10 cellular contexts compared by ENCODE assay signal in the genomic region with DNA sequence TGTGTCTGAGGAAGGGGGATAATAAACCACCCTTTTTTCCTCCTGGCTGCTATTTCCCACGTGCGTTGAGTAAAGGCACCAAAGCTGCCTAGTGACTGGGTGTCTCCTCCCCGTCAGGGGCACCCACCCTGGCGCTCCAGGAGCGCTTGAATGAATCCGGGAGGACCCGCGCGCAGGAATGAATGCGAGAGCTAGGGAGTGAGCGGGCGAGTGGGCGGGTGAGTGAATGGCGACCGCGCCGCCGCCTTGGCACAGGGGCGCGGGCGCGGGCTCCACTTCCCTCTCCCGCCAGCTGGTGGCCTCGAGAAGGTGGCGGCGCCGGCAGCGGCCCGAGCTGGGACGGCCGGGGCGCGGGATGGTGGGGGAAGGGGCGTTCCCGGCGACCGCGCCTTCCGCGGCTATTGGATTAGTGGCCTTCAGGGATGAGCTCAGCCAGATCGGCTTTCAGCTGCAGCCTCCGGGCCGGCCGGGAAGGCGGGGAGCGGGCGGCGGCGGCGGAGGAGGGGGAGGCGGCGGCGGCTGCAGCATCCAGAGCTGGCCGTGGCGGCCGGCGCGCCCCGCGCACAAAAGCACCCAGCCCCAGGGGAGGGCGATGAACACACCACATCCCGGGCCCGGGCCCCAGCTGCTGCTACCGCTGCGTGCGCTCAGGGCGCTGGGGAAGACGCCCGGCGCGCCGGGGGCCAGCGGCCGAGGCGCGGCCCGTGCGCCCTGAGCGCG. TPM values are rescaled to one million over a fixed set of nuclear protein-coding genes. Genes with fewer than 3 reads are reported as not detected.
DNase-seq lines count a peak whose midpoint lies in the region; ATAC-seq and TF ChIP-seq lines count a peak whose summit lies in the region.
"Had no signal": no experiment of that assay in that cellular context is flagged by ENCODE, and none has a peak within 500 bp of the region (broad histone marks: within the 10 kb centered on the region; RNA-seq: fewer than 3 reads in every experiment).

A gene (plus strand): TSS at position 435 of the 720 bp plus-strand sequence. CDS start 14,758 bp downstream, outside the sequence.

- CTCF ChIA-PET in IMR-90 (lab: Yijun Ruan, JAX): no interaction called here

- peak within 1 kb of the TSS; percentile 70 for H3K27ac Mint-ChIP-seq in mesothelial cell of epicardium

- H3K27me3 Mint-ChIP-seq in mesothelial cell of epicardium (ENCODE audit: low read depth): peaks cover 30% of the 10 kb centered on the region

- 0 out of 2 replicates have a peak, but pooled peaks have one; percentile 9 for TF ChIP-seq CTCF in IMR-90 (conservative IDR thresholded peaks at IDR 0.05; ENCODE audit: low read depth, low read length)
- peak; percentile 19 for TF ChIP-seq CTCF in mesothelial cell of epicardium (IDR thresholded peaks at IDR 0.05; ENCODE audit: unreplicated experiment)
- peak in 2 of 4 experiments; percentile 13 to 17 for TF ChIP-seq CTCF in uterus (IDR thresholded peaks at IDR 0.05)

- TF ChIP-seq POLR2A in IMR-90 (IDR thresholded peaks at IDR 0.05; ENCODE audit: low read depth, low read length): no peak
- no peak for TF ChIP-seq POLR2A in uterus (IDR thresholded peaks at IDR 0.05)

- H3K9me3 ChIP-seq in IMR-90 (ENCODE audit: control insufficient read depth, insufficient read depth, low read length): no peaks in the 10 kb centered on the region
- H3K9me3 ChIP-seq in SJSA1 (replicated peaks): no peaks in the 10 kb centered on the region
- H3K9me3 ChIP-seq in ectodermal cell (ENCODE audit: control insufficient read depth, low read length): no peaks in the 10 kb centered on the region
- H3K9me3 ChIP-seq in uterus: no peaks in the 10 kb centered on the region

- dilution Hi-C loops in IMR-90 (cut with HindIII; ENCODE audit: low sequenced_read_pairs, unreplicated experiment): no loop called here

- BruUV-seq in IMR-90 (replicated peaks; lab: Mats Ljungman, UMichigan): no TSS peak

- H3K79me1 ChIP-seq in IMR-90 (ENCODE audit: low read depth in 1 of 2, low read length in 2 of 2): no peaks in the 10 kb centered on the region

- no peak within 1 kb of the TSS for H2BK20ac ChIP-seq in IMR-90 (ENCODE audit: low read depth, low read length)

- peak within 1 kb of the TSS; percentile 84 for H3K4me3 Mint-ChIP-seq in mesothelial cell of epicardium

- no peaks in the 10 kb centered on the region for H3K9me1 ChIP-seq in IMR-90 (ENCODE audit: insufficient read depth, low read length)

- H3K4me2 ChIP-seq in IMR-90 (ENCODE audit: low read depth, low read length): peak within 1 kb of the TSS; percentile 33; the same call in 1 of the 2 replicates

- intact Hi-C loops in IMR-90 (cut with micrococcal nuclease) (no loop called here), uterus (cut with DNase I; ENCODE audit: low total_unique reads) (no loop called here)

- no peaks in the 10 kb centered on the region for H3K36me3 ChIP-seq in IMR-90 (ENCODE audit: control insufficient read depth, insufficient read depth, low read length)
- no peaks in the 10 kb centered on the region for H3K36me3 ChIP-seq in SJSA1
- H3K36me3 ChIP-seq in ectodermal cell (ENCODE audit: control insufficient read depth, insufficient read depth, low read length): no peaks in the 10 kb centered on the region
- no peaks in the 10 kb centered on the region for H3K36me3 ChIP-seq in uterus

- DNase-seq in Caki2 (ENCODE audit: low read depth): peak; percentile 93
- DNase-seq in IMR-90: peak; percentile 27
- peak; percentile 41 to 53 for DNase-seq in SJSA1 (ENCODE audit: low read depth in 1 of 2, low spot score in 2 of 2)
- DNase-seq in mesothelial cell of epicardium (ENCODE audit: low spot score in 2 of 2, unreplicated experiment in 2 of 2): peak; percentile 66 to 85
- peak in 1 of 2 donors; percentile 27 for DNase-seq in uterus
- no peak for DNase-seq in cerebellar nuclear complex (lab: John Stamatoyannopoulos, UW)

- POLR2A ChIA-PET in IMR-90 (lab: Charles Lee; ENCODE audit: unreplicated experiment): no interaction called here

- no peak for TF ChIP-seq RAD21 in IMR-90 (IDR thresholded peaks at IDR 0.05; ENCODE audit: low read length)

- ATAC-seq in IMR-90 (ENCODE audit: low read depth) (peak; percentile 92), GM18498 (IDR thresholded peaks at IDR 0.05; ENCODE audit: unreplicated experiment) (no peak)
- ATAC-seq: K562 had no signal

- no peak within 1 kb of the TSS for H3K56ac ChIP-seq in IMR-90 (ENCODE audit: extremely low read depth, insufficient read depth, low read length)

- no peak within 1 kb of the TSS for H4K8ac ChIP-seq in IMR-90 (ENCODE audit: low read depth in 2 of 2, low read length in 2 of 2)

- H3K4me1 Mint-ChIP-seq in mesothelial cell of epicardium: peaks cover 29% of the 10 kb centered on the region

- H3K23ac ChIP-seq in IMR-90 (ENCODE audit: low read depth, low read length): no peak within 1 kb of the TSS

- no peak within 1 kb of the TSS for H2BK5ac ChIP-seq in IMR-90 (ENCODE audit: low read depth, low read length, poor library complexity, severe bottlenecking)

- H3K4ac ChIP-seq in IMR-90 (ENCODE audit: low read depth, low read length): no peak within 1 kb of the TSS

- H3K27me3 ChIP-seq in IMR-90 (ENCODE audit: control insufficient read depth, insufficient read depth, low read length): peaks cover 44% of the 10 kb centered on the region
- H3K27me3 ChIP-seq in SJSA1 (replicated peaks): peaks cover 48% of the 10 kb centered on the region
- H3K27me3 ChIP-seq in ectodermal cell (ENCODE audit: control insufficient read depth, insufficient read depth, low read length, poor library complexity, severe bottlenecking): peaks cover 36% of the 10 kb centered on the region
- no peaks in the 10 kb centered on the region for H3K27me3 ChIP-seq in uterus

- no peak within 1 kb of the TSS for H3K14ac ChIP-seq in IMR-90 (replicated peaks; ENCODE audit: low read depth, low read length)

- no peak within 1 kb of the TSS for H4K91ac ChIP-seq in IMR-90 (ENCODE audit: insufficient read depth, low read depth, low read length)

- H3K18ac ChIP-seq in IMR-90 (ENCODE audit: low read depth, low read length): no peak within 1 kb of the TSS

- H3K36me3 Mint-ChIP-seq in mesothelial cell of epicardium: no peaks in the 10 kb centered on the region

- in situ Hi-C loops in Caki2 (cut with HindIII; ENCODE audit: low pct_unique_long_range_greater_than_20kb, low sequenced_read_pairs): no loop called here
- in situ Hi-C loops in IMR-90 (cut with MboI; ENCODE audit: low sequenced_read_pairs): no loop called here

- H2BK120ac ChIP-seq in IMR-90 (ENCODE audit: low read depth, low read length): no peak within 1 kb of the TSS

- no peak within 1 kb of the TSS for H3K9ac ChIP-seq in IMR-90 (ENCODE audit: low read depth, low read length)

- WGBS in IMR-90 (ENCODE audit: extremely low coverage in 2 of 2, insufficient read length in 1 of 2), 2 experiments: 2% methylated on average over 30 of the region's 80 CpGs; no CpG with 5 or more reads in 1 of the 2 experiments
- 0 to 1% methylated on average over 80 of the region's 80 CpGs for WGBS in ectodermal cell, 2 experiments

- H2BK15ac ChIP-seq in IMR-90 (ENCODE audit: low read depth, low read length): no peak within 1 kb of the TSS

- peak within 1 kb of the TSS; percentile 64 for H2AFZ ChIP-seq in IMR-90 (replicated peaks; ENCODE audit: low read length, poor library complexity)

- H3K27ac ChIP-seq in IMR-90 (ENCODE audit: insufficient read depth, low read length): no peak within 1 kb of the TSS
- no peak within 1 kb of the TSS for H3K27ac ChIP-seq in SJSA1
- H3K27ac ChIP-seq in ectodermal cell (ENCODE audit: insufficient read depth, low read depth, low read length, poor library complexity, severe bottlenecking): peak within 1 kb of the TSS; percentile 69
- no peak within 1 kb of the TSS for H3K27ac ChIP-seq in uterus

- H2AK9ac ChIP-seq in IMR-90 (replicated peaks; ENCODE audit: low read depth, low read length, poor library complexity): no peak within 1 kb of the TSS

- H4K20me1 ChIP-seq in IMR-90 (ENCODE audit: insufficient read depth, low read length): no peaks in the 10 kb centered on the region

- H3K4me3 ChIP-seq in IMR-90 (ENCODE audit: insufficient read depth, low read depth, low read length) (peak within 1 kb of the TSS; percentile 11; the same call in 1 of the 2 replicates), SJSA1 (peak within 1 kb of the TSS; percentile 23), ectodermal cell (ENCODE audit: insufficient read depth, low read depth, low read length) (peak within 1 kb of the TSS; percentile 67), uterus (peak within 1 kb of the TSS; percentile 14 to 25)
- H3K4me3 ChIP-seq: K562 had no signal

- no peaks in the 10 kb centered on the region; the same call in 1 of the 2 replicates for H3K4me1 ChIP-seq in IMR-90 (ENCODE audit: control insufficient read depth, insufficient read depth, low read length)
- peaks cover 13% of the 10 kb centered on the region for H3K4me1 ChIP-seq in SJSA1 (replicated peaks)
- H3K4me1 ChIP-seq in ectodermal cell (ENCODE audit: control insufficient read depth, insufficient read depth, low read length): peaks cover 15% of the 10 kb centered on the region
- peaks cover 0 to 9% of the 10 kb centered on the region in 2 donors for H3K4me1 ChIP-seq in uterus

- H4K5ac ChIP-seq in IMR-90 (ENCODE audit: low read depth, low read length): no peak within 1 kb of the TSS

- no peaks in the 10 kb centered on the region for H3K9me3 Mint-ChIP-seq in mesothelial cell of epicardium

- no peak within 1 kb of the TSS for H2AK5ac ChIP-seq in IMR-90 (ENCODE audit: low read depth, low read length)

TF ChIP-seq in IMR-90, 13 proteins besides CTCF, POLR2A, EP300 and RAD21 (continues in another document):
- TF ChIP-seq, protein P1, sequence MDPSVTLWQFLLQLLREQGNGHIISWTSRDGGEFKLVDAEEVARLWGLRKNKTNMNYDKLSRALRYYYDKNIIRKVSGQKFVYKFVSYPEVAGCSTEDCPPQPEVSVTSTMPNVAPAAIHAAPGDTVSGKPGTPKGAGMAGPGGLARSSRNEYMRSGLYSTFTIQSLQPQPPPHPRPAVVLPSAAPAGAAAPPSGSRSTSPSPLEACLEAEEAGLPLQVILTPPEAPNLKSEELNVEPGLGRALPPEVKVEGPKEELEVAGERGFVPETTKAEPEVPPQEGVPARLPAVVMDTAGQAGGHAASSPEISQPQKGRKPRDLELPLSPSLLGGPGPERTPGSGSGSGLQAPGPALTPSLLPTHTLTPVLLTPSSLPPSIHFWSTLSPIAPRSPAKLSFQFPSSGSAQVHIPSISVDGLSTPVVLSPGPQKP (IDR thresholded peaks at IDR 0.05; ENCODE audit: borderline replicate concordance, low read depth, low read length): no peak
- TF ChIP-seq SMC3 (IDR thresholded peaks at IDR 0.05; ENCODE audit: low read depth, low read length): no peak

RNA-seq across cellular contexts. Expression of the gene that starts here (rescaled TPM):
- total RNA-seq in Caki2 (2014; rRNA removed; shearing (Covaris generic); ENCODE audit: low replicate concordance): 0.37 and 0.52 TPM in 2 replicates
- total RNA-seq in IMR-90 (2012; rRNA removed) (not detected in 2 replicates), mesothelial cell of epicardium (12.9 to 15.4 TPM (median 13.1 TPM) in 3 replicates), uterus (1 to 10 TPM in 1 of 4 donors, not detected in 3; 3.5 TPM)
- polyA plus RNA-seq in IMR-90 (2012; rRNA removed): not detected in 2 replicates
- not detected in 2 replicates for polyA plus RNA-seq in IMR-90 (2012; cell fraction: cytosol; rRNA removed)
- not detected in 2 replicates for polyA plus RNA-seq in IMR-90 (2012; cell fraction: nucleus; rRNA removed; ENCODE audit: low replicate concordance)
- 0.05 TPM in 1 of 2 replicates, not detected in the other for total RNA-seq in SJSA1 (2014; rRNA removed; shearing (Covaris generic))
- 45.8 TPM for polyA plus RNA-seq in ectodermal cell (2013, experiment 1 of 4)
- polyA plus RNA-seq in ectodermal cell (2013, experiment 2 of 4): 43.3 TPM
- polyA plus RNA-seq in ectodermal cell (2013, experiment 3 of 4): 22.8 TPM
- polyA plus RNA-seq in ectodermal cell (2013, experiment 4 of 4): 25.9 TPM
- total RNA-seq: K562, pulmonary artery endothelial cell had no signal
- polyA plus RNA-seq: K562 had no signal

Comparison
In these comparisons a context has a peak if more than half of its experiments do, and no peak if none do; other contexts are left out.
1. Peak in DNase-seq in Caki2; RNA of the gene not detected or under 1 TPM.
2. Peak in DNase-seq, ATAC-seq, H3K4me3 ChIP-seq and H3K4me2 ChIP-seq in IMR-90; RNA of the gene not detected or under 1 TPM.
3. Peak in DNase-seq and H3K4me3 ChIP-seq in SJSA1; RNA of the gene not detected or under 1 TPM.
4. DNase-seq: peak in mesothelial cell of epicardium (2 of 2); none in cerebellar nuclear complex (0 of 2).
5. H3K4me3 ChIP-seq: peak in every context shown above with its lines; median percentile 67 in ectodermal cell; 23 in SJSA1; 20 in uterus; 11 in IMR-90.